Comparison of ENCODE assay signal across 10 cellular contexts in genomic region chr6:27604986-27605385, GRCh38.
DNase-seq lines count a peak whose midpoint lies in the region; ATAC-seq and TF ChIP-seq lines count a peak whose summit lies in the region.
"Had no signal": no experiment of that assay in that cellular context is flagged by ENCODE, and none has a peak within 500 bp of the region (broad histone marks: within the 10 kb centered on the region; RNA-seq: fewer than 3 reads in every experiment).

No MANE protein-coding gene starts in this region.

- H3K9me2 ChIP-seq in GM23248 (ENCODE audit: insufficient read depth), result no peaks in the 10 kb centered on the region

- peak overlapping the region; percentile 93 for H3K4me2 ChIP-seq in GM23248 (ENCODE audit: unreplicated experiment)

- 5 to 8% methylated on average over 13 of the region's 13 CpGs for WGBS in GM23248 (ENCODE audit: low coverage in 1 of 2, low lambda C conversion rate in 2 of 2, missing lambda C conversion rate in 2 of 2), 2 experiments

- peaks cover 4% of the 10 kb centered on the region for H3K9me3 Mint-ChIP-seq in activated CD8-positive, alpha-beta T cell treated with anti-CD3 and anti-CD28 coated beads, Interleukin-2, amount 10 ng/mL, durations not matched to agents 7 days and 5 days (ENCODE audit: insufficient read depth)

- H3K27me3 ChIP-seq in GM23248 (replicated peaks; ENCODE audit: insufficient read depth) (no peaks in the 10 kb centered on the region), iPS-20b (ENCODE audit: insufficient read depth, low read length) (peaks cover 30% of the 10 kb centered on the region)

- H3K4me1 ChIP-seq in GM23248 (ENCODE audit: insufficient read depth) (peaks cover 6% of the 10 kb centered on the region; the same call in 1 of the 2 replicates), iPS-20b (ENCODE audit: insufficient read depth, low read length) (no peaks in the 10 kb centered on the region; the same call in 1 of the 2 replicates)
- H3K4me1 ChIP-seq: parathyroid adenoma had no signal

- H3K4me3 ChIP-seq in AG09309 (ENCODE audit: control insufficient read depth, low read depth, low read length), result peak overlapping the region; percentile 29
- peak overlapping the region; percentile 75 for H3K4me3 ChIP-seq in GM23248
- peak overlapping the region; percentile 95 for H3K4me3 ChIP-seq in iPS-20b (ENCODE audit: low read length)

- peak overlapping the region; percentile 78 for H2AFZ ChIP-seq in GM23248
- H2AFZ ChIP-seq: parathyroid adenoma had no signal

- no peak overlapping the region for H3K27ac Mint-ChIP-seq in activated CD8-positive, alpha-beta T cell treated with anti-CD3 and anti-CD28 coated beads, Interleukin-2, amount 10 ng/mL, durations not matched to agents 7 days and 5 days
- H3K27ac Mint-ChIP-seq: stimulated activated memory B cell treated with anti-CD40 and anti-IgM and Interleukin-4, amounts not matched to agents 10 μg/mL and 1 μg/mL and 100 μg/mL, for 72 hours had no signal

- peaks cover 4% of the 10 kb centered on the region for H3K36me3 Mint-ChIP-seq in activated CD8-positive, alpha-beta T cell treated with anti-CD3 and anti-CD28 coated beads, Interleukin-2, amount 10 ng/mL, durations not matched to agents 7 days and 5 days (ENCODE audit: low read depth)
- H3K36me3 Mint-ChIP-seq: stimulated activated memory B cell treated with anti-CD40 and anti-IgM and Interleukin-4, amounts not matched to agents 10 μg/mL and 1 μg/mL and 100 μg/mL, for 72 hours had no signal

- POLR2A ChIA-PET in activated CD8-positive, alpha-beta T cell treated with anti-CD3 and anti-CD28 coated beads, Interleukin-2, amount 10 ng/mL, durations not matched to agents 7 days and 5 days (lab: Charles Lee), result no interaction called here

- TF ChIP-seq CTCF in AG09309 (IDR thresholded peaks at IDR 0.05; ENCODE audit: control insufficient read depth, insufficient read depth, low read depth, low read length, missing control alignments), result no peak

- no peaks in the 10 kb centered on the region for H4K20me1 ChIP-seq in GM23248 (ENCODE audit: insufficient read depth)

- DNase-seq in AG09309 (ENCODE audit: low read depth) (no peak), GM23248 (peak; percentile 30), occipital lobe (lab: John Stamatoyannopoulos, UW) (no peak), NCI-H1092 treated with DMSO at 0.1 percent for 48 hours (lab: John Stamatoyannopoulos, UW) (no peak)
- no peak for DNase-seq in activated CD8-positive, alpha-beta T cell treated with anti-CD3 and anti-CD28 coated beads, Interleukin-2, amount 10 ng/mL, durations not matched to agents 7 days and 5 days
- DNase-seq in activated naive CD4-positive, alpha-beta T cell treated with anti-CD3 and anti-CD28 coated beads, Interleukin-2, amount 50 U/mL, for 16 hours, result no peak

- H3K27ac ChIP-seq in GM23248, result no peak overlapping the region
- H3K27ac ChIP-seq in iPS-20b (ENCODE audit: low read length), result no peak overlapping the region
- H3K27ac ChIP-seq: parathyroid adenoma had no signal

- H3K36me3 ChIP-seq in GM23248 (ENCODE audit: low read depth) (no peaks in the 10 kb centered on the region), iPS-20b (ENCODE audit: insufficient read depth, low read depth, low read length) (no peaks in the 10 kb centered on the region)

- ATAC-seq in activated CD8-positive, alpha-beta T cell treated with anti-CD3 and anti-CD28 coated beads, Interleukin-2, amount 10 ng/mL, durations not matched to agents 7 days and 5 days, result no peak
- no peak for ATAC-seq in GM21619 (IDR thresholded peaks at IDR 0.05; ENCODE audit: unreplicated experiment)
- ATAC-seq: stimulated activated memory B cell treated with anti-CD40 and anti-IgM and Interleukin-4, amounts not matched to agents 10 μg/mL and 1 μg/mL and 100 μg/mL, for 72 hours had no signal

- H3K27me3 Mint-ChIP-seq in activated CD8-positive, alpha-beta T cell treated with anti-CD3 and anti-CD28 coated beads, Interleukin-2, amount 10 ng/mL, durations not matched to agents 7 days and 5 days (ENCODE audit: low read depth), result peaks cover 39% of the 10 kb centered on the region

- peaks cover 33% of the 10 kb centered on the region for H3K4me1 Mint-ChIP-seq in activated CD8-positive, alpha-beta T cell treated with anti-CD3 and anti-CD28 coated beads, Interleukin-2, amount 10 ng/mL, durations not matched to agents 7 days and 5 days (ENCODE audit: low read depth)

- H3F3A ChIP-seq in GM23248 (ENCODE audit: insufficient read depth), result peaks cover 29% of the 10 kb centered on the region

- CTCF ChIA-PET in activated CD8-positive, alpha-beta T cell treated with anti-CD3 and anti-CD28 coated beads, Interleukin-2, amount 10 ng/mL, durations not matched to agents 7 days and 5 days (lab: Charles Lee), result no interaction called here

- in situ Hi-C loops in GM23248 (cut with MboI), result no loop called here

- H3K9me3 ChIP-seq in GM23248 (ENCODE audit: low read depth), result no peaks in the 10 kb centered on the region
- no peaks in the 10 kb centered on the region for H3K9me3 ChIP-seq in iPS-20b (ENCODE audit: insufficient read depth, low read depth, low read length)

- no peaks in the 10 kb centered on the region for H3K79me2 ChIP-seq in GM23248 (ENCODE audit: insufficient read depth)
- H3K79me2 ChIP-seq: parathyroid adenoma had no signal

- H3K4me3 Mint-ChIP-seq in activated CD8-positive, alpha-beta T cell treated with anti-CD3 and anti-CD28 coated beads, Interleukin-2, amount 10 ng/mL, durations not matched to agents 7 days and 5 days, result peak overlapping the region; percentile 44
- H3K4me3 Mint-ChIP-seq: stimulated activated memory B cell treated with anti-CD40 and anti-IgM and Interleukin-4, amounts not matched to agents 10 μg/mL and 1 μg/mL and 100 μg/mL, for 72 hours had no signal

- H3K9ac ChIP-seq in GM23248, result peak overlapping the region; percentile 53; the same call in 1 of the 2 replicates
- H3K9ac ChIP-seq in iPS-20b (ENCODE audit: low read depth, low read length), result peak overlapping the region; percentile 82; the same call in 1 of the 2 replicates
- H3K9ac ChIP-seq: parathyroid adenoma had no signal

Comparison
In these comparisons a context has a peak if more than half of its experiments do, and no peak if none do; other contexts are left out.
1. H3K4me3 ChIP-seq: peak in every context shown above with its lines; median percentile 95 in iPS-20b; 75 in GM23248; 29 in AG09309.